8 cellular contexts compared by ENCODE assay signal in genomic region chr11:48107188-48107704, GRCh38.
A peak's percentile ranks its signal among the peaks of the same experiment; 100 is the strongest.
DNase-seq lines count a peak whose midpoint lies in the region; ATAC-seq and TF ChIP-seq lines count a peak whose summit lies in the region.

No MANE protein-coding gene starts in this region.

- H3K27me3 ChIP-seq in GM06990 (replicated peaks; ENCODE audit: control insufficient read depth, insufficient read depth, low read length), result no peaks in the 10 kb centered on the region
- no peaks in the 10 kb centered on the region for H3K27me3 ChIP-seq in A673 (replicated peaks; ENCODE audit: insufficient read depth, low read depth, low read length, poor library complexity)

- CTCF ChIA-PET in A673 (lab: Charles Lee), result interaction anchor here (0.5 to 1.5 kb wide), 2 partner anchors 173 to 174 kb away, joined by 3 to 10 read pairs; no protein-coding TSS in a partner anchor

- H3K4me3 ChIP-seq in GM06990 (replicated peaks; ENCODE audit: low read depth, low read length) (no peak overlapping the region), A673 (ENCODE audit: low read depth, low read length, poor library complexity, severe bottlenecking) (no peak overlapping the region)

- POLR2A ChIA-PET in A673 (lab: Charles Lee; ENCODE audit: low non-redundant PET), result no interaction called here

- ATAC-seq in GM21526 (IDR thresholded peaks at IDR 0.05; ENCODE audit: low FRiP score, unreplicated experiment) (peak; percentile 78), HG03575 (IDR thresholded peaks at IDR 0.05; ENCODE audit: extremely low read depth, insufficient number of reproducible peaks, low FRiP score, unreplicated experiment) (peak; percentile 76)

- H3K36me3 ChIP-seq in GM06990 (ENCODE audit: control insufficient read depth, insufficient read depth, low read length), result no peaks in the 10 kb centered on the region
- no peaks in the 10 kb centered on the region for H3K36me3 ChIP-seq in A673 (ENCODE audit: insufficient read depth, low read length, poor library complexity, severe bottlenecking)

- no peaks in the 10 kb centered on the region for H3K9me3 ChIP-seq in A673 (ENCODE audit: low read depth, low read length, poor library complexity, severe bottlenecking)

- BruUV-seq in A673 (replicated peaks; lab: Mats Ljungman, UMichigan), result no TSS peak

- TF ChIP-seq CTCF in GM06990 (IDR thresholded peaks at IDR 0.05; ENCODE audit: insufficient read depth, low read length, poor library complexity, severe bottlenecking) (no peak), A673 (conservative IDR thresholded peaks at IDR 0.05; ENCODE audit: low read depth, low read length) (no peak)

- H3K27ac ChIP-seq in A673 (ENCODE audit: low read depth, low read length, poor library complexity, severe bottlenecking), result no peak overlapping the region

- H3K4me1 ChIP-seq in A673 (ENCODE audit: insufficient read depth, low read length, poor library complexity, severe bottlenecking), result peaks cover 10% of the 10 kb centered on the region

- intact Hi-C loops in A673 (cut with micrococcal nuclease; ENCODE audit: unreplicated experiment), result no loop called here

- DNase-seq in GM06990 (ENCODE audit: extremely low read depth, insufficient read length) (peak; percentile 66), renal cortical epithelial cell (ENCODE audit: low read depth) (peak; percentile 53), A673 (ENCODE audit: low spot score) (no peak), NCI-H69 (lab: John Stamatoyannopoulos, UW) (no peak), COR-L47 (lab: John Stamatoyannopoulos, UW) (no peak)
- peak; percentile 70 for DNase-seq in activated CD8-positive, alpha-beta memory T cell treated with anti-CD3 and anti-CD28 coated beads, Interleukin-2, amount 50 U/mL, for 48 hours

Comparison
In these comparisons a context has a peak if more than half of its experiments do, and no peak if none do; other contexts are left out.
1. DNase-seq: peak in GM06990 (single experiment), activated CD8-positive, alpha-beta memory T cell treated with anti-CD3 and anti-CD28 coated beads, Interleukin-2, amount 50 U/mL, for 48 hours (single experiment) and renal cortical epithelial cell (single experiment); none in A673 (single experiment), NCI-H69 (single experiment) and COR-L47 (single experiment).